Comparison of ENCODE assay signal across 14 cellular contexts in genomic region chr2:30716117-30716900, GRCh38.
"Had no signal": no experiment of that assay in that cellular context is flagged by ENCODE, and none has a peak within 500 bp of the region (broad histone marks: within the 10 kb centered on the region; RNA-seq: fewer than 3 reads in every experiment).

No MANE protein-coding gene starts in this region.

- H3K36me3 ChIP-seq: gastroesophageal sphincter, tibial artery had no signal

- H3K27ac ChIP-seq: gastroesophageal sphincter, tibial artery, VCaP had no signal

- H3K4me1 Mint-ChIP-seq: neural crest cell had no signal

- ATAC-seq: gastroesophageal sphincter; left colon; stimulated activated effector memory CD8-positive, alpha-beta T cell treated with anti-CD3 and anti-CD28 coated beads, Interleukin-12 subunit alpha, Interleukin-12 subunit beta, amount 100 ng/mL, for 72 hours had no signal

- H3K4me1 ChIP-seq: gastroesophageal sphincter had no signal

- H3K27ac Mint-ChIP-seq: stimulated activated effector memory CD8-positive, alpha-beta T cell treated with anti-CD3 and anti-CD28 coated beads, Interleukin-12 subunit alpha, Interleukin-12 subunit beta, amount 100 ng/mL, for 72 hours had no signal

- H3K9me3 Mint-ChIP-seq: stimulated activated effector memory CD8-positive, alpha-beta T cell treated with anti-CD3 and anti-CD28 coated beads, Interleukin-12 subunit alpha, Interleukin-12 subunit beta, amount 100 ng/mL, for 72 hours had no signal

- H3K36me3 Mint-ChIP-seq: stimulated activated effector memory CD8-positive, alpha-beta T cell treated with anti-CD3 and anti-CD28 coated beads, Interleukin-12 subunit alpha, Interleukin-12 subunit beta, amount 100 ng/mL, for 72 hours had no signal

- H3K4me3 Mint-ChIP-seq: neural crest cell; stimulated activated effector memory CD8-positive, alpha-beta T cell treated with anti-CD3 and anti-CD28 coated beads, Interleukin-12 subunit alpha, Interleukin-12 subunit beta, amount 100 ng/mL, for 72 hours had no signal

- H3K4me3 ChIP-seq: gastroesophageal sphincter, tibial artery had no signal

- H3K9me3 ChIP-seq: gastroesophageal sphincter, tibial artery had no signal

- DNase-seq: activated CD4-positive, alpha-beta T cell treated with anti-CD3 and anti-CD28 coated beads, Interleukin-2, amount 50 U/mL, for 48 hours; activated T-cell treated with anti-CD3 and anti-CD28 coated beads, Interleukin-2, amount 50 U/mL, for 48 hours; anterior cingulate cortex; cerebellar nuclear complex; dermis blood vessel endothelial cell; left colon; mammary epithelial cell; stimulated activated CD4-positive, alpha-beta T cell treated with anti-CD3 and anti-CD28 coated beads, Interleukin-12 subunit alpha, Interleukin-12 subunit beta, amount 100 ng/mL, for 4 hours; stimulated activated CD4-positive, alpha-beta T cell treated with anti-CD3 and anti-CD28 coated beads, Interleukin-2, amount 100 ng/mL, for 24 hours had no signal
